In the genomic region with DNA sequence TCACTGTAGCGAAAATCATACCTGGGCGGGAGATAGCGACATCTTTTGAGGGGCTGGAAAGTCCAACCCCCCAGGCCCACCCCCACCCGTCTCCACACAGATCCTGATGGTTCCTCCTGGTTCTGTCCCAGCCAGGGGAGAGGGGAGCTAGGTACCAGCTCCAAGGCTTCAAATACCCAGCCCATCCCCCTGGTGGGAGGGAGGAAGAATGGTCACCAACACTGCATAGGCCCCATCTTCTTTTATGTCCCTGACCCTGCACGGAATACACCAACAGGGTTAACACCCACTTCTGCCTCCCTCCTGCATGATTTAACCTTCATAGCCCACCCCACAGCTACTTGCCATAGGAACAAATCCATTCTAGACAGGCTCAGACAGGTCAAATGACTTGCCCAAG, we compare ENCODE assay signal across 1 cellular context.
TF ChIP-seq lines count a peak whose summit lies in the region.

No MANE protein-coding gene starts in this region.

TF ChIP-seq in K562, 482 proteins besides CTCF, POLR2A, EP300 and RAD21:
- TF ChIP-seq MEF2A (IDR thresholded peaks at IDR 0.05; ENCODE audit: control insufficient read depth, low read depth, low read length) (no peak), SUPT5H (IDR thresholded peaks at IDR 0.05) (no peak), PHF20 (IDR thresholded peaks at IDR 0.05; ENCODE audit: partially characterized antibody) (no peak), ZSCAN32 (CRISPR knock-in tag; IDR thresholded peaks at IDR 0.05) (no peak), GABPA (tag; conservative IDR thresholded peaks at IDR 0.05; ENCODE audit: low read depth) (no peak), PPARD (CRISPR knock-in tag; IDR thresholded peaks at IDR 0.05) (no peak)
- TF ChIP-seq, protein P1, sequence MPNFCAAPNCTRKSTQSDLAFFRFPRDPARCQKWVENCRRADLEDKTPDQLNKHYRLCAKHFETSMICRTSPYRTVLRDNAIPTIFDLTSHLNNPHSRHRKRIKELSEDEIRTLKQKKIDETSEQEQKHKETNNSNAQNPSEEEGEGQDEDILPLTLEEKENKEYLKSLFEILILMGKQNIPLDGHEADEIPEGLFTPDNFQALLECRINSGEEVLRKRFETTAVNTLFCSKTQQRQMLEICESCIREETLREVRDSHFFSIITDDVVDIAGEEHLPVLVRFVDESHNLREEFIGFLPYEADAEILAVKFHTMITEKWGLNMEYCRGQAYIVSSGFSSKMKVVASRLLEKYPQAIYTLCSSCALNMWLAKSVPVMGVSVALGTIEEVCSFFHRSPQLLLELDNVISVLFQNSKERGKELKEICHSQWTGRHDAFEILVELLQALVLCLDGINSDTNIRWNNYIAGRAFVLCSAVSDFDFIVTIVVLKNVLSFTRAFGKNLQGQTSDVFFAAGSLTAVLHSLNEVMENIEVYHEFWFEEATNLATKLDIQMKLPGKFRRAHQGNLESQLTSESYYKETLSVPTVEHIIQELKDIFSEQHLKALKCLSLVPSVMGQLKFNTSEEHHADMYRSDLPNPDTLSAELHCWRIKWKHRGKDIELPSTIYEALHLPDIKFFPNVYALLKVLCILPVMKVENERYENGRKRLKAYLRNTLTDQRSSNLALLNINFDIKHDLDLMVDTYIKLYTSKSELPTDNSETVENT (CRISPR knock-in tag; IDR thresholded peaks at IDR 0.05) = no peak
- TF ChIP-seq, protein P2, sequence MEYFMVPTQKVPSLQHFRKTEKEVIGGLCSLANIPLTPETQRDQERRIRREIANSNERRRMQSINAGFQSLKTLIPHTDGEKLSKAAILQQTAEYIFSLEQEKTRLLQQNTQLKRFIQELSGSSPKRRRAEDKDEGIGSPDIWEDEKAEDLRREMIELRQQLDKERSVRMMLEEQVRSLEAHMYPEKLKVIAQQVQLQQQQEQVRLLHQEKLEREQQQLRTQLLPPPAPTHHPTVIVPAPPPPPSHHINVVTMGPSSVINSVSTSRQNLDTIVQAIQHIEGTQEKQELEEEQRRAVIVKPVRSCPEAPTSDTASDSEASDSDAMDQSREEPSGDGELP (CRISPR knock-in tag; IDR thresholded peaks at IDR 0.05; ENCODE audit: borderline replicate concordance) = no peak
